31 cellular contexts compared by ENCODE assay signal in genomic region chr7:42527004-42527403, GRCh38.
"Had no signal": no experiment of that assay in that cellular context is flagged by ENCODE, and none has a peak within 500 bp of the region (broad histone marks: within the 10 kb centered on the region; RNA-seq: fewer than 3 reads in every experiment).

No MANE protein-coding gene starts in this region.

- H3K36me3 Mint-ChIP-seq: activated CD4-positive, alpha-beta memory T cell treated with anti-CD3 and anti-CD28 coated beads for 36 hours; stimulated activated naive B cell treated with anti-CD40 and anti-IgM and Interleukin-4, amounts not matched to agents 10 μg/mL and 1 μg/mL and 100 μg/mL, for 72 hours had no signal

- DNase-seq: activated CD4-positive, alpha-beta memory T cell treated with anti-CD3 and anti-CD28 coated beads for 36 hours; activated CD4-positive, alpha-beta T cell treated with anti-CD3 and anti-CD28 coated beads for 48 hours; activated gamma-delta T cell treated with Interleukin-2 at 50 U/mL for 16 hours; activated naive CD4-positive, alpha-beta T cell treated with anti-CD3 and anti-CD28 coated beads, Interleukin-2, amount 50 U/mL, for 16 hours; activated T-cell treated with anti-CD3 and anti-CD28 coated beads, Interleukin-2, amount 50 U/mL, for 4 hours; amygdala; cortex of kidney; effector memory CD8-positive, alpha-beta T cell; hippocampal formation; kidney glomerular epithelial cell; left lung; lower lobe of right lung; mucosa of descending colon; ovary; right lobe of liver; small intestine; stimulated activated CD4-positive, alpha-beta T cell treated with anti-CD3 and anti-CD28 coated beads, Interleukin-1b, Interleukin-23, amount 100 ng/mL, for 48 hours; stimulated activated CD4-positive, alpha-beta T cell treated with anti-CD3 and anti-CD28 coated beads, Interleukin-4, amount 100 ng/mL, for 4 hours; stimulated activated CD8-positive, alpha-beta memory T cell treated with anti-CD3 and anti-CD28 coated beads, Interleukin-4, amount 100 ng/mL, for 48 hours; stimulated activated naive B cell treated with anti-CD40 and anti-IgM and Interleukin-4, amounts not matched to agents 10 μg/mL and 1 μg/mL and 100 μg/mL, for 72 hours; T-helper 1 cell; tibial artery had no signal

- H3K27me3 ChIP-seq: gastroesophageal sphincter, left lung, ovary, right lobe of liver, suprapubic skin, tibial artery had no signal

- H3K4me3 Mint-ChIP-seq: activated CD4-positive, alpha-beta memory T cell treated with anti-CD3 and anti-CD28 coated beads for 36 hours; activated T-cell treated with anti-CD3 and anti-CD28 coated beads, Interleukin-2, amount 50 U/mL, for 4 hours; activated T-helper 17 cell treated with anti-CD3 and anti-CD28 coated beads, Interleukin-2, amount 50 U/mL, for 72 hours; effector memory CD8-positive, alpha-beta T cell; nephron; stimulated activated naive B cell treated with anti-CD40 and anti-IgM and Interleukin-4, amounts not matched to agents 10 μg/mL and 1 μg/mL and 100 μg/mL, for 72 hours; T-helper 2 cell treated with Interferon-gamma antibody and Interleukin-4, amounts not matched to agents 5 μg/mL and 100 μg/mL, for 36 hours had no signal

- H3K27me3 Mint-ChIP-seq: activated CD4-positive, alpha-beta memory T cell treated with anti-CD3 and anti-CD28 coated beads for 36 hours; activated T-helper 17 cell treated with anti-CD3 and anti-CD28 coated beads, Interleukin-2, amount 50 U/mL, for 72 hours; effector memory CD8-positive, alpha-beta T cell; progenitor cell of endocrine pancreas had no signal

- H3K9me3 ChIP-seq: right lobe of liver had no signal

- FAIRE-seq: endothelial cell of umbilical vein, small intestine had no signal

- H3K27ac Mint-ChIP-seq: activated CD4-positive, alpha-beta memory T cell treated with anti-CD3 and anti-CD28 coated beads for 36 hours; activated T-helper 17 cell treated with anti-CD3 and anti-CD28 coated beads, Interleukin-2, amount 50 U/mL, for 72 hours; effector memory CD8-positive, alpha-beta T cell; nephron; progenitor cell of endocrine pancreas; stimulated activated naive B cell treated with anti-CD40 and anti-IgM and Interleukin-4, amounts not matched to agents 10 μg/mL and 1 μg/mL and 100 μg/mL, for 72 hours; T-helper 2 cell treated with Interferon-gamma antibody and Interleukin-4, amounts not matched to agents 5 μg/mL and 100 μg/mL, for 36 hours had no signal

- H3K27ac ChIP-seq: gastroesophageal sphincter, left lung, lower lobe of right lung, ovary, right lobe of liver, suprapubic skin, tibial artery, VCaP had no signal

- H3K36me3 ChIP-seq: gastroesophageal sphincter, left lung, lower lobe of right lung, ovary, right lobe of liver, suprapubic skin, tibial artery had no signal

- ATAC-seq: activated CD4-positive, CD25-positive, alpha-beta regulatory T cell treated with anti-CD3 and anti-CD28 coated beads, Interleukin-2, amount 50 U/mL, for 24 hours; activated T-cell treated with anti-CD3 and anti-CD28 coated beads, Interleukin-2, amount 50 U/mL, for 4 hours; activated T-helper 17 cell treated with anti-CD3 and anti-CD28 coated beads, Interleukin-2, amount 50 U/mL, for 72 hours; effector memory CD8-positive, alpha-beta T cell; gastroesophageal sphincter; left lung; lower lobe of right lung; mucosa of descending colon; right lobe of liver; stimulated activated naive B cell treated with anti-CD40 and anti-IgM and Interleukin-4, amounts not matched to agents 10 μg/mL and 1 μg/mL and 100 μg/mL, for 72 hours had no signal

- H3K4me1 ChIP-seq: gastroesophageal sphincter, left lung, lower lobe of right lung, right lobe of liver, suprapubic skin, tibial artery had no signal

- H3K4me3 ChIP-seq: gastroesophageal sphincter, left lung, lower lobe of right lung, mucosa of descending colon, ovary, right lobe of liver, suprapubic skin, tibial artery had no signal

- H3K4me1 Mint-ChIP-seq: activated T-helper 17 cell treated with anti-CD3 and anti-CD28 coated beads, Interleukin-2, amount 50 U/mL, for 72 hours; nephron; stimulated activated naive B cell treated with anti-CD40 and anti-IgM and Interleukin-4, amounts not matched to agents 10 μg/mL and 1 μg/mL and 100 μg/mL, for 72 hours had no signal
